26 cellular contexts compared by ENCODE assay signal in the genomic region with DNA sequence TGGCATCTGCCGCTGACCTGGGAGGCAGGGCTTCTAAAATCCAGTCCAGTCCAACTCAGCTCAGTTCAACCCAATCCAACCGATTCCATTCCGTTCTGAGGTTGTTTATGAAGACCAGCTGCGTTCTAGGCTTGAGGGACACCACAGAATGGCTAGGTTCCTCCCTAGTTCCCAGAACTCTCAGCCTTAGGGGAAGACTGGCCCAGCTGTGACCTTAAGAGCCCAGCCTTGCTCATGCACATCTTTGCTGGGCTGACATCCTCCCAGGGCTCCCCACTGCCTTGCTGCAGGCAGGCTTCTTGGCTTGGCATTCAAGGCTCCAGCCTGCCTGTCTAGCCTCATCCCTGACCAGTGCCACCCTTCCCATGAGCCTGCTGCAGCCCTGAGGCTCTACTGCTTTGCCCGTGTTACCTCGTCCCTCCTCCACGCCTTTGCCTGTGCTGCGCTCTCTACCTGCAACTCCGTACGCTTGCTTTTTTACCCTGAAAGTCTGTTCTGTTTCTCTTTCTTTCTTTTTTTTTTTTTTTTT. TPM values are rescaled to one million over a fixed set of nuclear protein-coding genes. Genes with fewer than 3 reads are reported as not detected.
A peak's percentile ranks its signal among the peaks of the same experiment; 100 is the strongest.
DNase-seq lines count a peak whose midpoint lies in the region; ATAC-seq and TF ChIP-seq lines count a peak whose summit lies in the region.
"Had no signal": no experiment of that assay in that cellular context is flagged by ENCODE, and none has a peak within 500 bp of the region (broad histone marks: within the 10 kb centered on the region; RNA-seq: fewer than 3 reads in every experiment).

No MANE protein-coding gene starts in this region.

- H3K4me3 Mint-ChIP-seq in activated naive CD8-positive, alpha-beta T cell treated with anti-CD3 and anti-CD28 coated beads, Interleukin-2, amount 10 ng/mL, durations not matched to agents 7 days and 5 days = no peak overlapping the region
- no peak overlapping the region for H3K4me3 Mint-ChIP-seq in activated naive CD8-positive, alpha-beta T cell treated with anti-CD3 and anti-CD28 coated beads, Interleukin-2, amount 50 U/mL, for 24 hours
- no peak overlapping the region for H3K4me3 Mint-ChIP-seq in activated T-helper 1 cell treated with anti-CD3 and anti-CD28 coated beads, Interleukin-12 subunit alpha, Interleukin-12 subunit beta, Interleukin-2, Interleukin-4 antibody, amounts not matched to agents 30 ng/mL and 10 ng/mL and 1 ng/mL, durations not matched to agents 14 hours and 24 hours and 36 hours
- H3K4me3 Mint-ChIP-seq: B cell; stimulated activated naive CD8-positive, alpha-beta T cell treated with anti-CD3 and anti-CD28 coated beads, Interleukin-15, Interleukin-2, amounts not matched to agents 100 ng/mL and 50 ng/mL, for 24 hours had no signal

- POLR2A ChIA-PET in activated naive CD8-positive, alpha-beta T cell treated with anti-CD3 and anti-CD28 coated beads, Interleukin-2, amount 10 ng/mL, durations not matched to agents 7 days and 5 days (lab: Charles Lee) = interaction anchor here (1.1 kb wide), 1 partner anchor 9 kb away, joined by 3 read pairs; no protein-coding TSS in a partner anchor

- H3K27me3 ChIP-seq in left ventricle myocardium inferior (ENCODE audit: low read depth) = no peaks in the 10 kb centered on the region
- H3K27me3 ChIP-seq in upper lobe of right lung = no peaks in the 10 kb centered on the region
- H3K27me3 ChIP-seq: adrenal gland, breast epithelium, thyroid gland had no signal

- no peaks in the 10 kb centered on the region for H3K9me3 Mint-ChIP-seq in activated naive CD8-positive, alpha-beta T cell treated with anti-CD3 and anti-CD28 coated beads, Interleukin-2, amount 10 ng/mL, durations not matched to agents 7 days and 5 days
- H3K9me3 Mint-ChIP-seq in activated naive CD8-positive, alpha-beta T cell treated with anti-CD3 and anti-CD28 coated beads, Interleukin-2, amount 50 U/mL, for 24 hours = no peaks in the 10 kb centered on the region
- no peaks in the 10 kb centered on the region for H3K9me3 Mint-ChIP-seq in activated T-helper 1 cell treated with anti-CD3 and anti-CD28 coated beads, Interleukin-12 subunit alpha, Interleukin-12 subunit beta, Interleukin-2, Interleukin-4 antibody, amounts not matched to agents 30 ng/mL and 10 ng/mL and 1 ng/mL, durations not matched to agents 14 hours and 24 hours and 36 hours
- H3K9me3 Mint-ChIP-seq: stimulated activated naive CD8-positive, alpha-beta T cell treated with anti-CD3 and anti-CD28 coated beads, Interleukin-15, Interleukin-2, amounts not matched to agents 100 ng/mL and 50 ng/mL, for 24 hours had no signal

- no peak overlapping the region for H3K27ac ChIP-seq in left ventricle myocardium inferior (replicated peaks)
- no peak overlapping the region for H3K27ac ChIP-seq in upper lobe of right lung
- H3K27ac ChIP-seq: adrenal gland, breast epithelium, coronary artery, PC-9, psoas muscle, thyroid gland, WERI-Rb-1 had no signal

- DNase-seq in activated naive CD8-positive, alpha-beta T cell treated with anti-CD3 and anti-CD28 coated beads, Interleukin-2, amount 10 ng/mL, durations not matched to agents 7 days and 5 days = no peak
- DNase-seq in activated naive CD8-positive, alpha-beta T cell treated with anti-CD3 and anti-CD28 coated beads, Interleukin-2, amount 50 U/mL, for 24 hours = no peak
- DNase-seq in OCI-M1 (lab: John Stamatoyannopoulos, UW) = peak; percentile 49
- peak; percentile 26 for DNase-seq in left ventricle myocardium inferior
- DNase-seq in upper lobe of right lung = no peak
- no peak for DNase-seq in activated T-helper 1 cell treated with anti-CD3 and anti-CD28 coated beads, Interleukin-12 subunit alpha, Interleukin-12 subunit beta, Interleukin-2, Interleukin-4 antibody, amounts not matched to agents 30 ng/mL and 10 ng/mL and 1 ng/mL, durations not matched to agents 14 hours and 24 hours and 36 hours (ENCODE audit: low spot score)
- DNase-seq in SW 1271 (lab: John Stamatoyannopoulos, UW) = no peak
- DNase-seq: activated CD8-positive, alpha-beta memory T cell treated with anti-CD3 and anti-CD28 coated beads, Interleukin-2, amount 50 U/mL, for 48 hours; activated effector memory CD4-positive, alpha-beta T cell treated with Interleukin-2 at 50 U/mL for 16 hours; adrenal gland; COR-L47; glutamatergic neuron; GOT3; NCI-H2081 treated with DMSO at 0.1 percent for 48 hours; PC-9; psoas muscle; stimulated activated CD4-positive, alpha-beta T cell treated with anti-CD3 and anti-CD28 coated beads, Interleukin-2, amount 100 ng/mL, for 24 hours; thyroid gland; WERI-Rb-1 had no signal

- H3K4me1 Mint-ChIP-seq in activated naive CD8-positive, alpha-beta T cell treated with anti-CD3 and anti-CD28 coated beads, Interleukin-2, amount 10 ng/mL, durations not matched to agents 7 days and 5 days = peaks cover 9% of the 10 kb centered on the region
- H3K4me1 Mint-ChIP-seq in activated naive CD8-positive, alpha-beta T cell treated with anti-CD3 and anti-CD28 coated beads, Interleukin-2, amount 50 U/mL, for 24 hours = peaks cover 12% of the 10 kb centered on the region
- H3K4me1 Mint-ChIP-seq in activated T-helper 1 cell treated with anti-CD3 and anti-CD28 coated beads, Interleukin-12 subunit alpha, Interleukin-12 subunit beta, Interleukin-2, Interleukin-4 antibody, amounts not matched to agents 30 ng/mL and 10 ng/mL and 1 ng/mL, durations not matched to agents 14 hours and 24 hours and 36 hours (ENCODE audit: low read depth) = no peaks in the 10 kb centered on the region

- H3K4me1 ChIP-seq in left ventricle myocardium inferior (no peaks in the 10 kb centered on the region), upper lobe of right lung (no peaks in the 10 kb centered on the region)
- H3K4me1 ChIP-seq: adrenal gland, breast epithelium, thyroid gland had no signal

- H3K4me3 ChIP-seq in left ventricle myocardium inferior = no peak overlapping the region
- no peak overlapping the region for H3K4me3 ChIP-seq in upper lobe of right lung
- H3K4me3 ChIP-seq: adrenal gland, breast epithelium, coronary artery, PC-9, psoas muscle, skin epidermis, thyroid gland had no signal

- no peak overlapping the region for H3K27ac Mint-ChIP-seq in activated naive CD8-positive, alpha-beta T cell treated with anti-CD3 and anti-CD28 coated beads, Interleukin-2, amount 10 ng/mL, durations not matched to agents 7 days and 5 days
- no peak overlapping the region for H3K27ac Mint-ChIP-seq in activated naive CD8-positive, alpha-beta T cell treated with anti-CD3 and anti-CD28 coated beads, Interleukin-2, amount 50 U/mL, for 24 hours
- no peak overlapping the region for H3K27ac Mint-ChIP-seq in activated T-helper 1 cell treated with anti-CD3 and anti-CD28 coated beads, Interleukin-12 subunit alpha, Interleukin-12 subunit beta, Interleukin-2, Interleukin-4 antibody, amounts not matched to agents 30 ng/mL and 10 ng/mL and 1 ng/mL, durations not matched to agents 14 hours and 24 hours and 36 hours
- H3K27ac Mint-ChIP-seq: B cell; stimulated activated naive CD8-positive, alpha-beta T cell treated with anti-CD3 and anti-CD28 coated beads, Interleukin-15, Interleukin-2, amounts not matched to agents 100 ng/mL and 50 ng/mL, for 24 hours had no signal

- H3K27me3 Mint-ChIP-seq in activated naive CD8-positive, alpha-beta T cell treated with anti-CD3 and anti-CD28 coated beads, Interleukin-2, amount 10 ng/mL, durations not matched to agents 7 days and 5 days = no peaks in the 10 kb centered on the region
- H3K27me3 Mint-ChIP-seq in activated naive CD8-positive, alpha-beta T cell treated with anti-CD3 and anti-CD28 coated beads, Interleukin-2, amount 50 U/mL, for 24 hours = no peaks in the 10 kb centered on the region
- H3K27me3 Mint-ChIP-seq in activated T-helper 1 cell treated with anti-CD3 and anti-CD28 coated beads, Interleukin-12 subunit alpha, Interleukin-12 subunit beta, Interleukin-2, Interleukin-4 antibody, amounts not matched to agents 30 ng/mL and 10 ng/mL and 1 ng/mL, durations not matched to agents 14 hours and 24 hours and 36 hours (ENCODE audit: insufficient read depth) = peaks cover 2% of the 10 kb centered on the region
- H3K27me3 Mint-ChIP-seq: B cell; stimulated activated naive CD8-positive, alpha-beta T cell treated with anti-CD3 and anti-CD28 coated beads, Interleukin-15, Interleukin-2, amounts not matched to agents 100 ng/mL and 50 ng/mL, for 24 hours had no signal

- intact Hi-C loops in left ventricle myocardium inferior (cut with micrococcal nuclease) = no loop called here
- intact Hi-C loops in upper lobe of right lung (cut with DNase I) = no loop called here
- intact Hi-C loops in activated T-helper 1 cell treated with anti-CD3 and anti-CD28 coated beads, Interleukin-12 subunit alpha, Interleukin-12 subunit beta, Interleukin-2, Interleukin-4 antibody, amounts not matched to agents 30 ng/mL and 10 ng/mL and 1 ng/mL, durations not matched to agents 14 hours and 24 hours and 36 hours (cut with micrococcal nuclease) = no loop called here

- ATAC-seq in activated naive CD8-positive, alpha-beta T cell treated with anti-CD3 and anti-CD28 coated beads, Interleukin-2, amount 10 ng/mL, durations not matched to agents 7 days and 5 days (ENCODE audit: low read depth) = peak; percentile 27
- ATAC-seq in activated naive CD8-positive, alpha-beta T cell treated with anti-CD3 and anti-CD28 coated beads, Interleukin-2, amount 50 U/mL, for 24 hours = no peak
- ATAC-seq in upper lobe of right lung = peak; percentile 69
- no peak for ATAC-seq in SK-N-SH treated with all-trans-retinoic acid at 6 μM for 48 hours
- ATAC-seq: psoas muscle had no signal

- H3K9me3 ChIP-seq in left ventricle myocardium inferior (replicated peaks) (no peaks in the 10 kb centered on the region), upper lobe of right lung (no peaks in the 10 kb centered on the region)
- H3K9me3 ChIP-seq: adrenal gland, breast epithelium, psoas muscle, thyroid gland had no signal

- TF ChIP-seq CTCF in left ventricle myocardium inferior (IDR thresholded peaks at IDR 0.05; ENCODE audit: borderline replicate concordance) = no peak
- TF ChIP-seq CTCF in upper lobe of right lung (IDR thresholded peaks at IDR 0.05) = no peak

- no peaks in the 10 kb centered on the region for H3K36me3 ChIP-seq in left ventricle myocardium inferior
- H3K36me3 ChIP-seq in upper lobe of right lung = no peaks in the 10 kb centered on the region
- H3K36me3 ChIP-seq: adrenal gland, breast epithelium, thyroid gland, WERI-Rb-1 had no signal

- H3K36me3 Mint-ChIP-seq in activated naive CD8-positive, alpha-beta T cell treated with anti-CD3 and anti-CD28 coated beads, Interleukin-2, amount 10 ng/mL, durations not matched to agents 7 days and 5 days = no peaks in the 10 kb centered on the region
- no peaks in the 10 kb centered on the region for H3K36me3 Mint-ChIP-seq in activated naive CD8-positive, alpha-beta T cell treated with anti-CD3 and anti-CD28 coated beads, Interleukin-2, amount 50 U/mL, for 24 hours (ENCODE audit: low read depth)
- H3K36me3 Mint-ChIP-seq in activated T-helper 1 cell treated with anti-CD3 and anti-CD28 coated beads, Interleukin-12 subunit alpha, Interleukin-12 subunit beta, Interleukin-2, Interleukin-4 antibody, amounts not matched to agents 30 ng/mL and 10 ng/mL and 1 ng/mL, durations not matched to agents 14 hours and 24 hours and 36 hours (ENCODE audit: low read depth) = no peaks in the 10 kb centered on the region

RNA-seq across cellular contexts. Expression of gene SLC12A3, which starts 7.9 kb away (rescaled TPM):
- not detected for total RNA-seq in activated naive CD8-positive, alpha-beta T cell treated with anti-CD3 and anti-CD28 coated beads, Interleukin-2, amount 10 ng/mL, durations not matched to agents 7 days and 5 days
- total RNA-seq in left ventricle myocardium inferior (not detected), upper lobe of right lung (not detected)
- total RNA-seq in activated T-helper 1 cell treated with anti-CD3 and anti-CD28 coated beads, Interleukin-12 subunit alpha, Interleukin-12 subunit beta, Interleukin-2, Interleukin-4 antibody, amounts not matched to agents 30 ng/mL and 10 ng/mL and 1 ng/mL, durations not matched to agents 14 hours and 24 hours and 36 hours = not detected in 2 replicates
- total RNA-seq: adrenal gland; breast epithelium; T-helper 1 cell treated with Interleukin-12 subunit alpha and Interleukin-12 subunit beta and Interleukin-4 antibody, amounts not matched to agents 30 ng/mL and 1 ng/mL, for 36 hours; thyroid gland had no signal

RNA-seq across cellular contexts. Expression of gene HERPUD1, which starts 59.0 kb away (rescaled TPM):
- 100 to 1,000 TPM; 134 to 157 TPM for total RNA-seq in activated naive CD8-positive, alpha-beta T cell treated with anti-CD3 and anti-CD28 coated beads, Interleukin-2, amount 10 ng/mL, durations not matched to agents 7 days and 5 days
- 119 TPM for total RNA-seq in left ventricle myocardium inferior
- total RNA-seq in upper lobe of right lung = 223 TPM
- total RNA-seq in activated T-helper 1 cell treated with anti-CD3 and anti-CD28 coated beads, Interleukin-12 subunit alpha, Interleukin-12 subunit beta, Interleukin-2, Interleukin-4 antibody, amounts not matched to agents 30 ng/mL and 10 ng/mL and 1 ng/mL, durations not matched to agents 14 hours and 24 hours and 36 hours = 176 and 178 TPM in 2 replicates

Comparison
In these comparisons a context has a peak if more than half of its experiments do, and no peak if none do; other contexts are left out.
1. ATAC-seq: peak in activated naive CD8-positive, alpha-beta T cell treated with anti-CD3 and anti-CD28 coated beads, Interleukin-2, amount 10 ng/mL, durations not matched to agents 7 days and 5 days (single experiment) and upper lobe of right lung (single experiment); none in activated naive CD8-positive, alpha-beta T cell treated with anti-CD3 and anti-CD28 coated beads, Interleukin-2, amount 50 U/mL, for 24 hours (single experiment) and SK-N-SH treated with all-trans-retinoic acid at 6 μM for 48 hours (single experiment).
2. DNase-seq: peak in OCI-M1 (single experiment) and left ventricle myocardium inferior (single experiment); none in activated naive CD8-positive, alpha-beta T cell treated with anti-CD3 and anti-CD28 coated beads, Interleukin-2, amount 10 ng/mL, durations not matched to agents 7 days and 5 days (single experiment), activated naive CD8-positive, alpha-beta T cell treated with anti-CD3 and anti-CD28 coated beads, Interleukin-2, amount 50 U/mL, for 24 hours (single experiment), upper lobe of right lung (single experiment), activated T-helper 1 cell treated with anti-CD3 and anti-CD28 coated beads, Interleukin-12 subunit alpha, Interleukin-12 subunit beta, Interleukin-2, Interleukin-4 antibody, amounts not matched to agents 30 ng/mL and 10 ng/mL and 1 ng/mL, durations not matched to agents 14 hours and 24 hours and 36 hours (single experiment) and SW 1271 (0 of 2).